24 cellular contexts compared by ENCODE assay signal in the genomic region with DNA sequence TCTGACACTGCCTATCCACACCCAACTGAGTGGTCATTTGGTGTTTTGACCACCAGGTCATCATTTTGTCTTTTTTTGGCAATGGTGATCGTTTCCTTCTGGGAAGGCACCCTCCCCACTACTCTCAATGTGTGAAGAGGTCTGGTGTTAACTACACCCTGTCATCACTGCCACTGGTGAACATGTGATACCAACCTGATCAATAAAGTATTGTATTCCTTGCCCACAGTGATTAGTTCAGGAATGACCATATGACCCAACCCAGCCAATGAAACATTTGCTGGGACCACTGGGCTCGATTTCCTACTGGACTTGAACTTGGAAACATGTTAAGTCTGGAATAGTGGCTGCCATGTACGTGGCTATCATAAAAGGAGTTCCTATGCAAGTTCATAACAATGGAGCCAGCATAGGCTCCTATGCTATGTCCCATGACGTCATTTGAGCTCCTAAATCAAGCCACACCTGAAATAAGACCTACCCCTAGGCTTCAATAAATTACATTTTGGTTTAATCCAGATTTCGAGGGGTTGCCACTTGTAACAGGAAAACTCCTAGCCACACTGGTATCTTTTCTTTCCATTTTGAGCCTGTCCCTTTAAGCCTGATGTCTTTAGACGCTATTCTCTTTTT. TPM values are rescaled to one million over a fixed set of nuclear protein-coding genes. Genes with fewer than 3 reads are reported as not detected.
"Had no signal": no experiment of that assay in that cellular context is flagged by ENCODE, and none has a peak within 500 bp of the region (broad histone marks: within the 10 kb centered on the region; RNA-seq: fewer than 3 reads in every experiment).

No MANE protein-coding gene starts in this region.

- H3K9ac ChIP-seq: SK-N-SH had no signal

- H3K27ac Mint-ChIP-seq: IgD-negative memory B cell had no signal

- H3K9me3 ChIP-seq: SK-N-SH had no signal

- H3K36me3 Mint-ChIP-seq: IgD-negative memory B cell had no signal

- H3K4me2 ChIP-seq: SK-N-SH had no signal

- H3K4me1 Mint-ChIP-seq: IgD-negative memory B cell had no signal

- H3K4me3 Mint-ChIP-seq: IgD-negative memory B cell had no signal

- H3K27ac ChIP-seq: RWPE1 had no signal

- DNase-seq: KBM-7, MV-4-11, NCI-H1048, NCI-H1105, NCI-H1417, NCI-H1436 treated with DMSO at 0.1 percent for 48 hours, NCI-H1694, NCI-H187 treated with DMSO at 0.1 percent for 48 hours, NCI-H2029 treated with DMSO at 0.1 percent for 48 hours, NCI-H226, NCI-H446, NCI-H510A, NCI-H524 treated with DMSO at 0.1 percent for 48 hours, NCI-H774, PC-3, SHP77, SK-N-SH, SW 1271 had no signal

- ATAC-seq: Panc1, PC-3 had no signal

RNA-seq across cellular contexts. Expression of gene CHST1, which starts 51.1 kb away (rescaled TPM):
- total RNA-seq: MCF 10A, OCI-LY7, PC-3, SK-MEL-5 had no signal
- polyA plus RNA-seq: IgD-negative memory B cell had no signal
